Comparison of ENCODE assay signal across 11 cellular contexts in genomic region chr11:10778217-10778970, GRCh38.
DNase-seq lines count a peak whose midpoint lies in the region; ATAC-seq lines count a peak whose summit lies in the region.
"Had no signal": no experiment of that assay in that cellular context is flagged by ENCODE, and none has a peak within 500 bp of the region (broad histone marks: within the 10 kb centered on the region; RNA-seq: fewer than 3 reads in every experiment).

No MANE protein-coding gene starts in this region.

- ATAC-seq in stimulated activated naive CD8-positive, alpha-beta T cell treated with anti-CD3 and anti-CD28 coated beads, Interleukin-15, Interleukin-2, amounts not matched to agents 100 U/mL and 50 U/mL, for 24 hours, result no peak
- ATAC-seq in GM21737 (IDR thresholded peaks at IDR 0.05; ENCODE audit: unreplicated experiment), result no peak
- no peak for ATAC-seq in HG02938 (IDR thresholded peaks at IDR 0.05; ENCODE audit: unreplicated experiment)

- no peak for DNase-seq in stimulated activated naive CD8-positive, alpha-beta T cell treated with anti-CD3 and anti-CD28 coated beads, Interleukin-15, Interleukin-2, amounts not matched to agents 100 U/mL and 50 U/mL, for 24 hours
- DNase-seq in fibroblast of peridontal ligament (ENCODE audit: extremely low read depth), result peak; percentile 75
- peak; percentile 78 for DNase-seq in non-pigmented ciliary epithelial cell (ENCODE audit: low read depth)
- DNase-seq in SKM-1 treated with dmso at 0.1 percent for 144 hours (lab: John Stamatoyannopoulos, UW; ENCODE audit: unreplicated experiment), result no peak
- DNase-seq in LoVo (ENCODE audit: low spot score), result no peak
- DNase-seq: H9, NCI-H2081 treated with DMSO at 0.1 percent for 48 hours, SW 1271 had no signal

- peaks cover 54% of the 10 kb centered on the region for H3K36me3 Mint-ChIP-seq in stimulated activated naive CD8-positive, alpha-beta T cell treated with anti-CD3 and anti-CD28 coated beads, Interleukin-15, Interleukin-2, amounts not matched to agents 100 ng/mL and 50 ng/mL, for 24 hours (ENCODE audit: low read depth)

- no peaks in the 10 kb centered on the region for H3K9me3 Mint-ChIP-seq in stimulated activated naive CD8-positive, alpha-beta T cell treated with anti-CD3 and anti-CD28 coated beads, Interleukin-15, Interleukin-2, amounts not matched to agents 100 ng/mL and 50 ng/mL, for 24 hours
- H3K9me3 Mint-ChIP-seq: H9 had no signal

- no peak overlapping the region for H3K4me3 Mint-ChIP-seq in stimulated activated naive CD8-positive, alpha-beta T cell treated with anti-CD3 and anti-CD28 coated beads, Interleukin-15, Interleukin-2, amounts not matched to agents 100 ng/mL and 50 ng/mL, for 24 hours
- H3K4me3 Mint-ChIP-seq: H9 had no signal

- H3K27ac Mint-ChIP-seq in stimulated activated naive CD8-positive, alpha-beta T cell treated with anti-CD3 and anti-CD28 coated beads, Interleukin-15, Interleukin-2, amounts not matched to agents 100 ng/mL and 50 ng/mL, for 24 hours, result peak overlapping the region; percentile 61

- no peaks in the 10 kb centered on the region for H3K27me3 Mint-ChIP-seq in stimulated activated naive CD8-positive, alpha-beta T cell treated with anti-CD3 and anti-CD28 coated beads, Interleukin-15, Interleukin-2, amounts not matched to agents 100 ng/mL and 50 ng/mL, for 24 hours

- H3K4me1 Mint-ChIP-seq in stimulated activated naive CD8-positive, alpha-beta T cell treated with anti-CD3 and anti-CD28 coated beads, Interleukin-15, Interleukin-2, amounts not matched to agents 100 ng/mL and 50 ng/mL, for 24 hours (ENCODE audit: low read depth), result no peaks in the 10 kb centered on the region

Comparison
In these comparisons a context has a peak if more than half of its experiments do, and no peak if none do; other contexts are left out.
1. DNase-seq: peak in fibroblast of peridontal ligament (single experiment) and non-pigmented ciliary epithelial cell (single experiment); none in stimulated activated naive CD8-positive, alpha-beta T cell treated with anti-CD3 and anti-CD28 coated beads, Interleukin-15, Interleukin-2, amounts not matched to agents 100 U/mL and 50 U/mL, for 24 hours (single experiment), SKM-1 treated with dmso at 0.1 percent for 144 hours (single experiment) and LoVo (single experiment).